Comparison of ENCODE assay signal across 9 cellular contexts in genomic region chr13:100392709-100393630, GRCh38.
A peak's percentile ranks its signal among the peaks of the same experiment; 100 is the strongest.
DNase-seq lines count a peak whose midpoint lies in the region; ATAC-seq, FAIRE-seq and TF ChIP-seq lines count a peak whose summit lies in the region.
"Had no signal": no experiment of that assay in that cellular context is flagged by ENCODE, and none has a peak within 500 bp of the region (broad histone marks: within the 10 kb centered on the region; RNA-seq: fewer than 3 reads in every experiment).

No MANE protein-coding gene starts in this region.

- TF ChIP-seq CTCF in A673 (conservative IDR thresholded peaks at IDR 0.05; ENCODE audit: low read depth, low read length): no peak
- TF ChIP-seq CTCF in endothelial cell of umbilical vein (IDR thresholded peaks at IDR 0.05; ENCODE audit: extremely low read depth in 1 of 2, insufficient read depth in 1 of 2, low read depth in 1 of 2, low read length in 2 of 2): no peak
- TF ChIP-seq CTCF in natural killer cell (IDR thresholded peaks at IDR 0.05): no peak
- no peak for TF ChIP-seq CTCF in stomach (IDR thresholded peaks at IDR 0.05)

- 76 to 85% (median 80%) methylated on average over 12 of the region's 12 CpGs for WGBS in stomach, 5 donors

- intact Hi-C loops in A673 (cut with micrococcal nuclease; ENCODE audit: unreplicated experiment) (loop anchor here (2.0 to 5.0 kb wide), 2 partner anchors 86 to 119 kb away; no protein-coding TSS in a partner anchor), endothelial cell of umbilical vein (cut with micrococcal nuclease) (loop anchor here (1.0 to 5.0 kb wide), 4 partner anchors 49 to 304 kb away; partner anchors contain the start of gene PCCA), natural killer cell (cut with micrococcal nuclease) (no loop called here), stomach (cut with DNase I; ENCODE audit: low total_unique reads) (no loop called here)

- H3K27ac ChIP-seq in A673 (ENCODE audit: low read depth, low read length, poor library complexity, severe bottlenecking) (peak overlapping the region; percentile 72), endothelial cell of umbilical vein (ENCODE audit: insufficient read depth, low read depth, low read length) (peak overlapping the region; percentile 87), stomach (peak overlapping the region; percentile 30 to 80 (median 58))

- peak overlapping the region; percentile 86 for H3K4me2 ChIP-seq in endothelial cell of umbilical vein (ENCODE audit: insufficient read depth, low read length)

- ATAC-seq in GM21360 (IDR thresholded peaks at IDR 0.05; ENCODE audit: unreplicated experiment) (peak; percentile 44), natural killer cell (peak; percentile 53 to 71 (median 55))

- H3K4me1 ChIP-seq in A673 (ENCODE audit: insufficient read depth, low read length, poor library complexity, severe bottlenecking) (peaks cover 49% of the 10 kb centered on the region), endothelial cell of umbilical vein (ENCODE audit: control insufficient read depth, extremely low read depth, insufficient read depth, low read length) (peaks cover 35% of the 10 kb centered on the region), stomach (peaks cover 0 to 5% (median 2%) of the 10 kb centered on the region in 4 donors)

- no peaks in the 10 kb centered on the region for H3K36me3 ChIP-seq in A673 (ENCODE audit: insufficient read depth, low read length, poor library complexity, severe bottlenecking)
- no peaks in the 10 kb centered on the region for H3K36me3 ChIP-seq in endothelial cell of umbilical vein (ENCODE audit: control insufficient read depth in 2 of 2, extremely low read depth in 1 of 2, insufficient read depth in 2 of 2, low read length in 2 of 2)
- peaks cover 0 to 10% (median 3%) of the 10 kb centered on the region in 4 donors for H3K36me3 ChIP-seq in stomach

- BruUV-seq in A673 (replicated peaks; lab: Mats Ljungman, UMichigan): TSS peak; percentile 67
- TSS peak; percentile 87 for BruUV-seq in endothelial cell of umbilical vein (replicated peaks; lab: Mats Ljungman, UMichigan)

- no peaks in the 10 kb centered on the region for H3K27me3 Mint-ChIP-seq in natural killer cell (ENCODE audit: low read depth in 2 of 2)
- H3K27me3 Mint-ChIP-seq: stimulated activated naive CD8-positive, alpha-beta T cell treated with anti-CD3 and anti-CD28 coated beads, Interleukin-15, Interleukin-2, amounts not matched to agents 100 ng/mL and 50 ng/mL, for 24 hours had no signal

- no peak overlapping the region for H2AFZ ChIP-seq in endothelial cell of umbilical vein (ENCODE audit: low read depth, low read length)

- dilution Hi-C loops in endothelial cell of umbilical vein (cut with MboI; ENCODE audit: extremely low pct_ligation_motif_present, low sequenced_read_pairs): no loop called here

- H3K4me1 Mint-ChIP-seq in natural killer cell: peaks cover 7 to 9% of the 10 kb centered on the region in 2 donors

- peak; percentile 93 for FAIRE-seq in endothelial cell of umbilical vein (lab: Jason Lieb, UNC)

- no peaks in the 10 kb centered on the region for H3K36me3 Mint-ChIP-seq in natural killer cell

- no peaks in the 10 kb centered on the region for H3K79me2 ChIP-seq in endothelial cell of umbilical vein (ENCODE audit: control insufficient read depth, insufficient read depth, low read length)

- no peak for TF ChIP-seq EP300 in stomach (IDR thresholded peaks at IDR 0.05)

- no peaks in the 10 kb centered on the region for H4K20me1 ChIP-seq in endothelial cell of umbilical vein (replicated peaks; ENCODE audit: control insufficient read depth, extremely low read depth, insufficient read depth, low read length)

- no peaks in the 10 kb centered on the region for H3K27me3 ChIP-seq in A673 (replicated peaks; ENCODE audit: insufficient read depth, low read depth, low read length, poor library complexity)
- no peaks in the 10 kb centered on the region for H3K27me3 ChIP-seq in endothelial cell of umbilical vein (ENCODE audit: control insufficient read depth in 2 of 2, insufficient read depth in 2 of 2, low read length in 2 of 2)
- no peaks in the 10 kb centered on the region for H3K27me3 ChIP-seq in stomach

- DNase-seq in A673 (ENCODE audit: low spot score) (peak; percentile 97), Kasumi-1 (lab: John Stamatoyannopoulos, UW) (peak; percentile 72 to 73), endothelial cell of umbilical vein (ENCODE audit: low read depth, low spot score) (peak; percentile 99), natural killer cell (peak; percentile 19), stomach (peak; percentile 69), cerebellar nuclear complex (lab: John Stamatoyannopoulos, UW) (no peak)
- DNase-seq in activated CD4-positive, alpha-beta T cell treated with anti-CD3 and anti-CD28 coated beads, Interleukin-2, amount 50 U/mL, for 24 hours (ENCODE audit: low read depth in 1 of 2, low spot score in 1 of 2): peak; percentile 13 to 72

- H3K27ac Mint-ChIP-seq in natural killer cell: no peak overlapping the region
- H3K27ac Mint-ChIP-seq: stimulated activated naive CD8-positive, alpha-beta T cell treated with anti-CD3 and anti-CD28 coated beads, Interleukin-15, Interleukin-2, amounts not matched to agents 100 ng/mL and 50 ng/mL, for 24 hours had no signal

- POLR2A ChIA-PET in A673 (lab: Charles Lee; ENCODE audit: low non-redundant PET): interaction anchor here (0.7 kb wide), 1 partner anchor 130 kb away, joined by 10 read pairs; no protein-coding TSS in a partner anchor
- POLR2A ChIA-PET in endothelial cell of umbilical vein (lab: Charles Lee): interaction anchor here (0.7 kb wide), 2 partner anchors 118 to 147 kb away, joined by 4 to 7 read pairs; no protein-coding TSS in a partner anchor

- TF ChIP-seq POLR2A in endothelial cell of umbilical vein (IDR thresholded peaks at IDR 0.05; ENCODE audit: low read depth, low read length) (no peak), stomach (IDR thresholded peaks at IDR 0.05) (no peak)

- H3K9me3 ChIP-seq in A673 (ENCODE audit: low read depth, low read length, poor library complexity, severe bottlenecking) (no peaks in the 10 kb centered on the region), endothelial cell of umbilical vein (replicated peaks; ENCODE audit: control insufficient read depth, insufficient read depth, low read length) (no peaks in the 10 kb centered on the region), stomach (no peaks in the 10 kb centered on the region)

- no peak overlapping the region for H3K4me3 Mint-ChIP-seq in natural killer cell
- H3K4me3 Mint-ChIP-seq: stimulated activated naive CD8-positive, alpha-beta T cell treated with anti-CD3 and anti-CD28 coated beads, Interleukin-15, Interleukin-2, amounts not matched to agents 100 ng/mL and 50 ng/mL, for 24 hours had no signal

- H3K4me3 ChIP-seq in A673 (ENCODE audit: low read depth, low read length, poor library complexity, severe bottlenecking) (no peak overlapping the region), endothelial cell of umbilical vein (replicated peaks in 1 of 3; ENCODE audit: insufficient read depth in 1 of 3, low read depth in 1 of 3, low read length in 3 of 3) (no peak overlapping the region), stomach (no peak overlapping the region)

- H3K9ac ChIP-seq in endothelial cell of umbilical vein (replicated peaks; ENCODE audit: extremely low read depth, insufficient read depth, low read length): peak overlapping the region; percentile 50

- H3K9me3 Mint-ChIP-seq in natural killer cell: no peaks in the 10 kb centered on the region
- H3K9me3 Mint-ChIP-seq: stimulated activated naive CD8-positive, alpha-beta T cell treated with anti-CD3 and anti-CD28 coated beads, Interleukin-15, Interleukin-2, amounts not matched to agents 100 ng/mL and 50 ng/mL, for 24 hours had no signal

- CTCF ChIA-PET in A673 (lab: Charles Lee): no interaction called here
- CTCF ChIA-PET in endothelial cell of umbilical vein (lab: Charles Lee): interaction anchor here (1.1 to 1.5 kb wide), 3 partner anchors 47 to 157 kb away, joined by 3 to 5 read pairs (median 4); no protein-coding TSS in a partner anchor

- H3K9me1 ChIP-seq in endothelial cell of umbilical vein (replicated peaks; ENCODE audit: control insufficient read depth, extremely low read depth, insufficient read depth, low read length): no peaks in the 10 kb centered on the region

TF ChIP-seq in endothelial cell of umbilical vein, 7 proteins besides CTCF, POLR2A, EP300 and RAD21:
- TF ChIP-seq POLR2AphosphoS5 (IDR thresholded peaks at IDR 0.05; ENCODE audit: insufficient read depth, low read depth, low read length) (peak; percentile 91), EZH2 (IDR thresholded peaks at IDR 0.05; ENCODE audit: borderline replicate concordance, low read depth, low read length, severe bottlenecking) (no peak), FOS (IDR thresholded peaks at IDR 0.05; ENCODE audit: borderline replicate concordance, insufficient read depth, low read length) (peak; percentile 100), MYC (IDR thresholded peaks at IDR 0.05; ENCODE audit: low read depth, low read length) (no peak), GATA2 (IDR thresholded peaks at IDR 0.05; ENCODE audit: insufficient read depth, insufficient read length, low read depth, low read length) (peak; percentile 30), JUN (IDR thresholded peaks at IDR 0.05; ENCODE audit: borderline replicate concordance, insufficient read depth, insufficient read length, low read depth) (peak; percentile 100)

Comparison
In these comparisons a context has a peak if more than half of its experiments do, and no peak if none do; other contexts are left out.
1. DNase-seq: peak in A673 (single experiment), Kasumi-1 (2 of 2), activated CD4-positive, alpha-beta T cell treated with anti-CD3 and anti-CD28 coated beads, Interleukin-2, amount 50 U/mL, for 24 hours (2 of 2), endothelial cell of umbilical vein (single experiment), natural killer cell (single experiment) and stomach (single experiment); none in cerebellar nuclear complex (0 of 2).
2. intact Hi-C loops: an anchor here in A673 (2.0 to 5.0 kb wide) and endothelial cell of umbilical vein (1.0 to 5.0 kb wide); none called in natural killer cell and stomach.
3. Peak in every context shown above with its lines, with median percentiles within 50 percentile points of each other: H3K27ac ChIP-seq.